In the genomic region with DNA sequence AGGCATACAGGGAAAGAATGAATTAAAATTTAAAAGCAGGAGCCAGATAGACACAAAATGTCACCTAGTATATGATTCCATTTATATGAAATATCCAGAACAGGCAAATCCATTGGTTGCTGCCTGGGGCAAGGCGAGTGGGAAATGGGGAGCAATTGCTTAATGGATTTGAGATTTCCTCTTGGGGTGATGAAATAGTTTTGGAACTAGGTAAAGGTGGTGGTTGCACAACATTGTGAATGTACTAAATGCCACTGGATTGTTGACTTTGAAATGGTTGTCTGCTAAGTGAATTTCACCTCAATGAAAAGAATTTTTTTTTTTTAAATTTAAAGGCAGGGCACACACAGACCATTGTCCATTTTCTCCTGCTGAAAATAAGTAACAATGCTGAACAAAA, we compare ENCODE assay signal across 16 cellular contexts.
DNase-seq lines count a peak whose midpoint lies in the region; ATAC-seq and TF ChIP-seq lines count a peak whose summit lies in the region.
"Had no signal": no experiment of that assay in that cellular context is flagged by ENCODE, and none has a peak within 500 bp of the region (broad histone marks: within the 10 kb centered on the region; RNA-seq: fewer than 3 reads in every experiment).

No MANE protein-coding gene starts in this region.

- H3K27ac ChIP-seq in left lung = no peak overlapping the region
- H3K27ac ChIP-seq in psoas muscle = peak overlapping the region; percentile 43
- H3K27ac ChIP-seq in tibial nerve = no peak overlapping the region

- peaks cover 17% of the 10 kb centered on the region for H3K9me3 Mint-ChIP-seq in Caco-2 (ENCODE audit: unreplicated experiment)
- H3K9me3 Mint-ChIP-seq in activated naive CD8-positive, alpha-beta T cell treated with anti-CD3 and anti-CD28 coated beads, Interleukin-2, amount 50 U/mL, for 24 hours = no peaks in the 10 kb centered on the region
- H3K9me3 Mint-ChIP-seq: CD4-positive, alpha-beta T cell had no signal

- no peak for TF ChIP-seq POLR2A in tibial nerve (IDR thresholded peaks at IDR 0.05)

- DNase-seq in Caco-2 (peak in 1 of 2 experiments; percentile 16), epithelial cell of esophagus (ENCODE audit: low read depth) (peak; percentile 64), left lung (no peak), psoas muscle (no peak), tibial nerve (ENCODE audit: low spot score in 2 of 2) (no peak), BE2C (no peak), NCI-H1105 (lab: John Stamatoyannopoulos, UW) (no peak)
- DNase-seq in activated naive CD8-positive, alpha-beta T cell treated with anti-CD3 and anti-CD28 coated beads, Interleukin-2, amount 50 U/mL, for 24 hours = no peak
- DNase-seq: ACHN; C1 segment of cervical spinal cord; CD4-positive, alpha-beta T cell; DMS153; DMS79 treated with DMSO at 0.1 percent for 48 hours; EL; HCEC 1CT; HFFc6 had no signal

- H3K9me3 ChIP-seq in Caco-2 (no peaks in the 10 kb centered on the region), left lung (no peaks in the 10 kb centered on the region), psoas muscle (no peaks in the 10 kb centered on the region), tibial nerve (no peaks in the 10 kb centered on the region), BE2C (no peaks in the 10 kb centered on the region)

- H3K27me3 ChIP-seq in Caco-2 (replicated peaks; ENCODE audit: control insufficient read depth, insufficient read depth, low read length) = no peaks in the 10 kb centered on the region
- H3K27me3 ChIP-seq in left lung = no peaks in the 10 kb centered on the region
- H3K27me3 ChIP-seq in psoas muscle (ENCODE audit: insufficient read depth in 3 of 3, low read length in 2 of 3) = no peaks in the 10 kb centered on the region
- H3K27me3 ChIP-seq in tibial nerve = no peaks in the 10 kb centered on the region
- no peaks in the 10 kb centered on the region for H3K27me3 ChIP-seq in BE2C

- H3K4me3 Mint-ChIP-seq in Caco-2 (ENCODE audit: unreplicated experiment) = no peak overlapping the region
- H3K4me3 Mint-ChIP-seq in activated naive CD8-positive, alpha-beta T cell treated with anti-CD3 and anti-CD28 coated beads, Interleukin-2, amount 50 U/mL, for 24 hours = no peak overlapping the region
- H3K4me3 Mint-ChIP-seq: CD4-positive, alpha-beta T cell; HFFc6 had no signal

- TF ChIP-seq CTCF in Caco-2 (IDR thresholded peaks at IDR 0.05; ENCODE audit: insufficient read depth in 1 of 2, low read depth in 1 of 2, low read length in 1 of 2, severe bottlenecking in 1 of 2, unreplicated experiment in 1 of 2) = no peak
- TF ChIP-seq CTCF in epithelial cell of esophagus (IDR thresholded peaks at IDR 0.05; ENCODE audit: insufficient read depth, low read depth, low read length, missing control alignments) = no peak
- TF ChIP-seq CTCF in left lung (IDR thresholded peaks at IDR 0.05) = no peak
- TF ChIP-seq CTCF in psoas muscle (IDR thresholded peaks at IDR 0.05) = no peak
- TF ChIP-seq CTCF in tibial nerve (IDR thresholded peaks at IDR 0.05) = no peak
- no peak for TF ChIP-seq CTCF in BE2C (IDR thresholded peaks at IDR 0.05; ENCODE audit: low read depth, low read length)

- 62 to 83% (median 79%) methylated on average over 1 of the region's 1 CpG for WGBS in psoas muscle, 3 donors
- WGBS in tibial nerve, 2 donors = 81 to 83% methylated on average over 1 of the region's 1 CpG

- intact Hi-C loops in Caco-2 (cut with micrococcal nuclease; ENCODE audit: unreplicated experiment) (no loop called here), left lung (cut with DNase I) (no loop called here), psoas muscle (cut with DNase I) (no loop called here)

- no TSS peak for BruUV-seq in Caco-2 (replicated peaks; lab: Mats Ljungman, UMichigan)

- H3K36me3 ChIP-seq in Caco-2 (ENCODE audit: control insufficient read depth, insufficient read depth, low read length) (no peaks in the 10 kb centered on the region), left lung (no peaks in the 10 kb centered on the region), psoas muscle (ENCODE audit: insufficient read depth in 1 of 2, low read depth in 1 of 2) (peaks cover under 1 to 28% of the 10 kb centered on the region in 2 donors), tibial nerve (no peaks in the 10 kb centered on the region), BE2C (no peaks in the 10 kb centered on the region)

- POLR2A ChIA-PET in Caco-2 (lab: Charles Lee) = no interaction called here

- peaks cover 12% of the 10 kb centered on the region for H3K4me1 Mint-ChIP-seq in Caco-2 (ENCODE audit: low read depth, unreplicated experiment)
- no peaks in the 10 kb centered on the region for H3K4me1 Mint-ChIP-seq in activated naive CD8-positive, alpha-beta T cell treated with anti-CD3 and anti-CD28 coated beads, Interleukin-2, amount 50 U/mL, for 24 hours

- peak; percentile 56 for ATAC-seq in left lung
- ATAC-seq in psoas muscle = no peak
- ATAC-seq in activated naive CD8-positive, alpha-beta T cell treated with anti-CD3 and anti-CD28 coated beads, Interleukin-2, amount 50 U/mL, for 24 hours = no peak

- H3K36me3 Mint-ChIP-seq in Caco-2 (ENCODE audit: insufficient read depth, unreplicated experiment) = peaks cover 57% of the 10 kb centered on the region
- H3K36me3 Mint-ChIP-seq in activated naive CD8-positive, alpha-beta T cell treated with anti-CD3 and anti-CD28 coated beads, Interleukin-2, amount 50 U/mL, for 24 hours (ENCODE audit: low read depth) = no peaks in the 10 kb centered on the region

- H3K27ac Mint-ChIP-seq in Caco-2 (ENCODE audit: unreplicated experiment) = peak overlapping the region; percentile 32
- no peak overlapping the region for H3K27ac Mint-ChIP-seq in activated naive CD8-positive, alpha-beta T cell treated with anti-CD3 and anti-CD28 coated beads, Interleukin-2, amount 50 U/mL, for 24 hours
- H3K27ac Mint-ChIP-seq: CD4-positive, alpha-beta T cell; HFFc6 had no signal

- CTCF ChIA-PET in Caco-2 (lab: Charles Lee) = no interaction called here

- no peaks in the 10 kb centered on the region; the same call in 1 of the 2 replicates for H3K4me1 ChIP-seq in Caco-2
- H3K4me1 ChIP-seq in left lung = no peaks in the 10 kb centered on the region
- peaks cover 26% of the 10 kb centered on the region for H3K4me1 ChIP-seq in psoas muscle
- H3K4me1 ChIP-seq in tibial nerve = no peaks in the 10 kb centered on the region
- no peaks in the 10 kb centered on the region; the same call in 1 of the 2 replicates for H3K4me1 ChIP-seq in BE2C

- H3K4me3 ChIP-seq in Caco-2 (ENCODE audit: low read depth, low read length) (no peak overlapping the region), epithelial cell of esophagus (ENCODE audit: low read length) (no peak overlapping the region), left lung (no peak overlapping the region), psoas muscle (no peak overlapping the region), tibial nerve (no peak overlapping the region), BE2C (ENCODE audit: low read depth, low read length) (no peak overlapping the region)

- H3K27me3 Mint-ChIP-seq in Caco-2 (ENCODE audit: insufficient read depth, unreplicated experiment) = no peaks in the 10 kb centered on the region
- H3K27me3 Mint-ChIP-seq in activated naive CD8-positive, alpha-beta T cell treated with anti-CD3 and anti-CD28 coated beads, Interleukin-2, amount 50 U/mL, for 24 hours = no peaks in the 10 kb centered on the region

- TF ChIP-seq EP300 in tibial nerve (IDR thresholded peaks at IDR 0.05) = peak in 1 of 2 donors; percentile 39
